In genomic region chr4:15944895-15945294, GRCh38 we compare ENCODE assay signal across 8 cellular contexts. TPM values are rescaled to one million over a fixed set of nuclear protein-coding genes. Genes with fewer than 3 reads are reported as not detected.
"Had no signal": no experiment of that assay in that cellular context is flagged by ENCODE, and none has a peak within 500 bp of the region (broad histone marks: within the 10 kb centered on the region; RNA-seq: fewer than 3 reads in every experiment).

No MANE protein-coding gene starts in this region.

- H3K4me3 ChIP-seq: HAP-1, K562 had no signal

- H3K27ac Mint-ChIP-seq: HFFc6 had no signal

- H3K4me1 ChIP-seq: HAP-1 had no signal

- H3K36me3 ChIP-seq: HAP-1 had no signal

- DNase-seq: GOT3, H7, HFFc6, IMR-90 had no signal

- H3K9me3 ChIP-seq: HAP-1 had no signal

- H3K9me3 Mint-ChIP-seq: HFFc6 had no signal

- H3K4me3 Mint-ChIP-seq: HFFc6 had no signal

- ATAC-seq: HCT116, K562 had no signal

RNA-seq across cellular contexts. Expression of gene FGFBP1, which starts 6.4 kb away (rescaled TPM):
- total RNA-seq: H7, HFFc6, K562 had no signal
- polyA plus RNA-seq: IMR-90, K562 had no signal

RNA-seq across cellular contexts. Expression of gene FGFBP2, which starts 18.1 kb away (rescaled TPM):
- total RNA-seq: H7, HFFc6, HT-29, IMR-90, K562 had no signal
- polyA plus RNA-seq: IMR-90, K562 had no signal
